10 cellular contexts compared by ENCODE assay signal in the genomic region with DNA sequence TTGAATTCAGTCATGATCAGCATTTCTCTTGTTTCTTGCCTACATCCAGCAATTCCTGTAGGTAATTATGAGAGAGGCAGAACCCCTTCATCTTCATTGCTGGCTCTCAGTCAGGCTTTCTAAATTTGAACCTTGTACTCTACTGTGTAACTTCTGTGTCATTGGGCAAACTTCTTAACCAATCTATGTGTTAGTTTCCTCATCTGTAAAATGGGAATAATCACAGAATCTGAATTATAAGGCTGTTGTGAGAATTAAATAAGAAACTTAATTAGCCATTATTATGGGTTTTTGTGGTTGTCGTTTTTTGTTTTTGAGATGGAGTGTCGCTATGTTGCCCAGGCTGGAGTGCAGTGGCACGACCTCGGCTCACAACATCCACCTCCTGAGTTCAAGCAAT. TPM values are rescaled to one million over a fixed set of nuclear protein-coding genes. Genes with fewer than 3 reads are reported as not detected.
"Had no signal": no experiment of that assay in that cellular context is flagged by ENCODE, and none has a peak within 500 bp of the region (broad histone marks: within the 10 kb centered on the region; RNA-seq: fewer than 3 reads in every experiment).

No MANE protein-coding gene starts in this region.

- H3K27ac ChIP-seq: HL-60, KMS-11 had no signal

- H3K9me3 ChIP-seq: HAP-1 had no signal

- DNase-seq: H7, HFFc6, IMR-90, KBM-7 had no signal

- H3K4me3 ChIP-seq: GM23338, HAP-1 had no signal

- H3K4me1 ChIP-seq: HAP-1 had no signal

- H3K36me3 ChIP-seq: HAP-1 had no signal

RNA-seq across cellular contexts. Expression of a gene that starts 57.7 kb away (rescaled TPM):
- total RNA-seq: GM23338, H1, H7, HFFc6, HT1080, IMR-90 had no signal
